Comparison of ENCODE assay signal across 21 cellular contexts in the genomic region with DNA sequence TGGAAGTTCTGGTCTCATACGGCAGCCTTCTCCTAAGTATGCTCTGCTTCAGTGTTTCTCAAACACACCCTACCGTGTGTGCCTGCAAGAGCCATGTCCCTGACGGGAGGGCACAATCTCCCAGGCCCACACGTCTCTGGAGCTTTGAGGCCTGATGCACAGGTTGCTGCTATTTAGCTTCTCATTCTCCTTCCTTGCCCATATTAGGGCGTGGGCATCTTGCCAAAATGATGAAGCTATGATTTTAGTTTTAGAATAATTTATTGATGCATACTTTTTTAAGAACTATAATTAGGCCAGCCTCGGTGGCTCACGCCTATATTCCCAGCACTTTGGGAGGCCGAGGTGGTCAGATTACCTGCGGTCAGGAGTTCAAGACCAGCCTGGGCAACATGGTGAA.
A peak's percentile ranks its signal among the peaks of the same experiment; 100 is the strongest.
DNase-seq lines count a peak whose midpoint lies in the region; ATAC-seq and TF ChIP-seq lines count a peak whose summit lies in the region.
"Had no signal": no experiment of that assay in that cellular context is flagged by ENCODE, and none has a peak within 500 bp of the region (broad histone marks: within the 10 kb centered on the region; RNA-seq: fewer than 3 reads in every experiment).

No MANE protein-coding gene starts in this region.

- H3K9ac ChIP-seq in parathyroid adenoma, result no peak overlapping the region

- no peak for TF ChIP-seq CTCF in left ventricle myocardium inferior (IDR thresholded peaks at IDR 0.05; ENCODE audit: borderline replicate concordance)
- no peak for TF ChIP-seq CTCF in heart left ventricle (IDR thresholded peaks at IDR 0.05)
- TF ChIP-seq CTCF in parathyroid adenoma (IDR thresholded peaks at IDR 0.05), result no peak

- 91 to 95% (median 94%) methylated on average over 9 of the region's 9 CpGs for WGBS in heart left ventricle, 4 donors

- no peak overlapping the region for H3K4me2 ChIP-seq in parathyroid adenoma (ENCODE audit: low read length)
- H3K4me2 ChIP-seq: GM23338 had no signal

- no peak for DNase-seq in left ventricle myocardium inferior
- DNase-seq in heart left ventricle, result no peak
- DNase-seq in caudate nucleus (lab: John Stamatoyannopoulos, UW), result no peak
- no peak for DNase-seq in cortex of kidney (lab: John Stamatoyannopoulos, UW)
- no peak for DNase-seq in NCI-H524 (lab: John Stamatoyannopoulos, UW)
- DNase-seq: Calu3, Kasumi-1, MV-4-11, NCI-H1105, NCI-H1436 treated with DMSO at 0.1 percent for 48 hours, NCI-H187 treated with DMSO at 0.1 percent for 48 hours, NCI-H446, NCI-H526, NCI-H82, SHP77 had no signal

- intact Hi-C loops in left ventricle myocardium inferior (cut with micrococcal nuclease), result loop anchor here (5.0 kb wide), 1 partner anchor 108 kb away; the partner anchor contains the start of gene RNF144A
- intact Hi-C loops in heart left ventricle (cut with DNase I), result loop anchor here in 4 of 10 donors (5.0 kb wide), 1 partner anchor 108 kb away; the partner anchor contains the start of gene RNF144A (in 4 of the 4)

- H3K9me3 ChIP-seq in left ventricle myocardium inferior (replicated peaks), result no peaks in the 10 kb centered on the region
- no peaks in the 10 kb centered on the region for H3K9me3 ChIP-seq in heart left ventricle
- H3K9me3 ChIP-seq in parathyroid adenoma (ENCODE audit: control insufficient read depth, low read length), result no peaks in the 10 kb centered on the region
- H3K9me3 ChIP-seq: HAP-1 had no signal

- H3K36me3 ChIP-seq in left ventricle myocardium inferior, result peaks cover 32% of the 10 kb centered on the region
- H3K36me3 ChIP-seq in heart left ventricle, result peaks cover 0 to 40% (median 15%) of the 10 kb centered on the region in 9 donors
- no peaks in the 10 kb centered on the region for H3K36me3 ChIP-seq in parathyroid adenoma (ENCODE audit: control insufficient read depth, insufficient read depth, low read length)
- H3K36me3 ChIP-seq: HAP-1 had no signal

- H3K4me1 ChIP-seq in left ventricle myocardium inferior (peaks cover 95% of the 10 kb centered on the region), heart left ventricle (peaks cover 4 to 84% (median 53%) of the 10 kb centered on the region in 12 donors), parathyroid adenoma (peaks cover 78% of the 10 kb centered on the region)

- no peak overlapping the region for H2AFZ ChIP-seq in parathyroid adenoma
- H2AFZ ChIP-seq: GM23338 had no signal

- H3K27ac ChIP-seq in left ventricle myocardium inferior (replicated peaks) (peak overlapping the region; percentile 86), heart left ventricle (peak overlapping the region in 1 of 12 donors; percentile 48), caudate nucleus (ENCODE audit: low read depth, low read length) (peak overlapping the region; percentile 80), parathyroid adenoma (peak overlapping the region; percentile 87)
- H3K27ac ChIP-seq: RWPE1 had no signal

- H3K27me3 ChIP-seq in left ventricle myocardium inferior (ENCODE audit: low read depth) (no peaks in the 10 kb centered on the region), heart left ventricle (no peaks in the 10 kb centered on the region), parathyroid adenoma (ENCODE audit: control insufficient read depth, insufficient read depth, low read length) (no peaks in the 10 kb centered on the region)

- no peak for TF ChIP-seq POLR2A in heart left ventricle (IDR thresholded peaks at IDR 0.05)

- H3K4me3 ChIP-seq in left ventricle myocardium inferior, result no peak overlapping the region
- H3K4me3 ChIP-seq in heart left ventricle, result no peak overlapping the region
- no peak overlapping the region for H3K4me3 ChIP-seq in parathyroid adenoma (ENCODE audit: low read depth, low read length)
- H3K4me3 ChIP-seq: GM23338, HAP-1 had no signal

- peaks cover 2% of the 10 kb centered on the region for H3K79me2 ChIP-seq in parathyroid adenoma

- ATAC-seq in heart left ventricle (no peak), GM21515 (IDR thresholded peaks at IDR 0.05; ENCODE audit: unreplicated experiment) (no peak)
- ATAC-seq: GM23338, Panc1 had no signal
